In genomic region chr12:76872415-76872814, GRCh38 we compare ENCODE assay signal across 17 cellular contexts.
"Had no signal": no experiment of that assay in that cellular context is flagged by ENCODE, and none has a peak within 500 bp of the region (broad histone marks: within the 10 kb centered on the region; RNA-seq: fewer than 3 reads in every experiment).

No MANE protein-coding gene starts in this region.

- H3K4me1 Mint-ChIP-seq: stimulated activated naive B cell treated with anti-CD40 and anti-IgM and Interleukin-4, amounts not matched to agents 10 μg/mL and 1 μg/mL and 100 μg/mL, for 72 hours had no signal

- H3K27ac ChIP-seq: cardiac muscle cell, hepatocyte, neutrophil, thyroid gland had no signal

- DNase-seq: activated CD4-positive, alpha-beta memory T cell treated with anti-CD3 and anti-CD28 coated beads for 36 hours; activated CD4-positive, alpha-beta T cell treated with anti-CD3 and anti-CD28 coated beads for 1 hour; activated CD8-positive, alpha-beta memory T cell treated with anti-CD3 and anti-CD28 coated beads, Interleukin-2, amount 10 ng/mL, durations not matched to agents 7 days and 5 days; activated effector memory CD4-positive, alpha-beta T cell treated with Interleukin-2 at 50 U/mL for 16 hours; activated naive CD4-positive, alpha-beta T cell treated with anti-CD3 and anti-CD28 coated beads, Interleukin-2, amount 50 U/mL, for 16 hours; activated T-cell treated with anti-CD3 and anti-CD28 coated beads, Interleukin-2, amount 50 U/mL, for 24 hours; islet precursor cell; retina; stimulated activated CD4-positive, alpha-beta T cell treated with anti-CD3 and anti-CD28 coated beads, Interleukin-2, amount 100 ng/mL, for 48 hours; stimulated activated naive B cell treated with anti-CD40 and anti-IgM and Interleukin-4, amounts not matched to agents 10 μg/mL and 1 μg/mL and 100 μg/mL, for 72 hours; T-helper 1 cell; thyroid gland had no signal

- H3K27me3 ChIP-seq: cardiac muscle cell, hepatocyte, thyroid gland had no signal

- H3K27ac Mint-ChIP-seq: activated CD4-positive, alpha-beta memory T cell treated with anti-CD3 and anti-CD28 coated beads for 36 hours; activated CD8-positive, alpha-beta memory T cell treated with anti-CD3 and anti-CD28 coated beads, Interleukin-2, amount 10 ng/mL, durations not matched to agents 7 days and 5 days; activated T-cell treated with anti-CD3 and anti-CD28 coated beads, Interleukin-2, amount 50 U/mL, for 24 hours; stimulated activated naive B cell treated with anti-CD40 and anti-IgM and Interleukin-4, amounts not matched to agents 10 μg/mL and 1 μg/mL and 100 μg/mL, for 72 hours had no signal

- H3K36me3 Mint-ChIP-seq: activated CD4-positive, alpha-beta memory T cell treated with anti-CD3 and anti-CD28 coated beads for 36 hours; activated CD8-positive, alpha-beta memory T cell treated with anti-CD3 and anti-CD28 coated beads, Interleukin-2, amount 10 ng/mL, durations not matched to agents 7 days and 5 days; stimulated activated naive B cell treated with anti-CD40 and anti-IgM and Interleukin-4, amounts not matched to agents 10 μg/mL and 1 μg/mL and 100 μg/mL, for 72 hours had no signal

- H3K36me3 ChIP-seq: cardiac muscle cell, neutrophil, thyroid gland had no signal

- H3K9me3 Mint-ChIP-seq: activated CD4-positive, alpha-beta memory T cell treated with anti-CD3 and anti-CD28 coated beads for 36 hours; activated T-cell treated with anti-CD3 and anti-CD28 coated beads, Interleukin-2, amount 50 U/mL, for 24 hours; stimulated activated naive B cell treated with anti-CD40 and anti-IgM and Interleukin-4, amounts not matched to agents 10 μg/mL and 1 μg/mL and 100 μg/mL, for 72 hours had no signal

- H3K9me3 ChIP-seq: neutrophil, thyroid gland had no signal

- H3K4me3 ChIP-seq: cardiac muscle cell, hepatocyte, lung, thyroid gland had no signal

- ATAC-seq: activated CD8-positive, alpha-beta memory T cell treated with anti-CD3 and anti-CD28 coated beads, Interleukin-2, amount 10 ng/mL, durations not matched to agents 7 days and 5 days; esophagus mucosa; stimulated activated naive B cell treated with anti-CD40 and anti-IgM and Interleukin-4, amounts not matched to agents 10 μg/mL and 1 μg/mL and 100 μg/mL, for 72 hours had no signal

- H3K4me3 Mint-ChIP-seq: activated CD4-positive, alpha-beta memory T cell treated with anti-CD3 and anti-CD28 coated beads for 36 hours; activated CD8-positive, alpha-beta memory T cell treated with anti-CD3 and anti-CD28 coated beads, Interleukin-2, amount 10 ng/mL, durations not matched to agents 7 days and 5 days; activated T-cell treated with anti-CD3 and anti-CD28 coated beads, Interleukin-2, amount 50 U/mL, for 24 hours; stimulated activated naive B cell treated with anti-CD40 and anti-IgM and Interleukin-4, amounts not matched to agents 10 μg/mL and 1 μg/mL and 100 μg/mL, for 72 hours had no signal
